In genomic region chr3:185175370-185175987, GRCh38 we compare ENCODE assay signal across 8 cellular contexts. TPM values are rescaled to one million over a fixed set of nuclear protein-coding genes. Genes with fewer than 3 reads are reported as not detected.
A peak's percentile ranks its signal among the peaks of the same experiment; 100 is the strongest.
DNase-seq lines count a peak whose midpoint lies in the region; ATAC-seq and TF ChIP-seq lines count a peak whose summit lies in the region.

No MANE protein-coding gene starts in this region.

- H3K9ac ChIP-seq in BLaER1 treated with 17β-estradiol and CSF1 and Interleukin-3, amounts not matched to agents 10 nM and 100 nM, result peak overlapping the region; percentile 67 to 80 (median 77); a peak in 21 of 22 replicates

- no peaks in the 10 kb centered on the region for H3K9me3 Mint-ChIP-seq in type B pancreatic cell
- no peaks in the 10 kb centered on the region for H3K9me3 Mint-ChIP-seq in CD4-positive, alpha-beta T cell

- H3K27me3 ChIP-seq in BLaER1 treated with 17β-estradiol and CSF1 and Interleukin-3, amounts not matched to agents 10 nM and 100 nM, result no peaks in the 10 kb centered on the region
- H3K27me3 ChIP-seq in left lung, result no peaks in the 10 kb centered on the region
- peaks cover 7% of the 10 kb centered on the region for H3K27me3 ChIP-seq in CD4-positive, alpha-beta T cell (ENCODE audit: control insufficient read depth, insufficient read depth, low read length)

- no peaks in the 10 kb centered on the region for H3K36me3 ChIP-seq in BLaER1 treated with 17β-estradiol and CSF1 and Interleukin-3, amounts not matched to agents 10 nM and 100 nM
- H3K36me3 ChIP-seq in left lung, result no peaks in the 10 kb centered on the region

- no peaks in the 10 kb centered on the region for H3K36me3 Mint-ChIP-seq in type B pancreatic cell
- H3K36me3 Mint-ChIP-seq in CD4-positive, alpha-beta T cell (ENCODE audit: low read depth), result no peaks in the 10 kb centered on the region

- no peaks in the 10 kb centered on the region for H3K27me3 Mint-ChIP-seq in type B pancreatic cell
- H3K27me3 Mint-ChIP-seq in CD4-positive, alpha-beta T cell, result peaks cover 8% of the 10 kb centered on the region

- peak overlapping the region; percentile 69 to 93 (median 77) for H3K4me2 ChIP-seq in BLaER1 treated with 17β-estradiol and CSF1 and Interleukin-3, amounts not matched to agents 10 nM and 100 nM

- CTCF ChIA-PET in CD4-positive, alpha-beta T cell (lab: Charles Lee), result no interaction called here

- H3K27ac ChIP-seq in BLaER1 treated with 17β-estradiol and CSF1 and Interleukin-3, amounts not matched to agents 10 nM and 100 nM, result peak overlapping the region; percentile 69 to 93 (median 82)
- H3K27ac ChIP-seq in left lung, result peak overlapping the region in 1 of 2 donors; percentile 76
- no peak overlapping the region for H3K27ac ChIP-seq in CD4-positive, alpha-beta T cell (ENCODE audit: low read depth, low read length)

- ATAC-seq in GM19467 (IDR thresholded peaks at IDR 0.05; ENCODE audit: unreplicated experiment) (peak; percentile 62), left lung (peak; percentile 79), GM18858 (IDR thresholded peaks at IDR 0.05; ENCODE audit: unreplicated experiment) (no peak)
- ATAC-seq in CD4-positive, alpha-beta T cell (ENCODE audit: poor library complexity), result no peak

- no peaks in the 10 kb centered on the region for H3K9me3 ChIP-seq in BLaER1 treated with 17β-estradiol and CSF1 and Interleukin-3, amounts not matched to agents 10 nM and 100 nM (replicated peaks in 1 of 11)
- no peaks in the 10 kb centered on the region for H3K9me3 ChIP-seq in left lung
- H3K9me3 ChIP-seq in CD4-positive, alpha-beta T cell (ENCODE audit: control insufficient read depth, low read length), result no peaks in the 10 kb centered on the region

- peak overlapping the region in 8 of 10 experiments; percentile 3 to 48 (median 27); a peak in 10 of 20 replicates for H3K4me3 ChIP-seq in BLaER1 treated with 17β-estradiol and CSF1 and Interleukin-3, amounts not matched to agents 10 nM and 100 nM
- no peak overlapping the region for H3K4me3 ChIP-seq in left lung

- TF ChIP-seq CTCF in left lung (IDR thresholded peaks at IDR 0.05), result no peak
- no peak for TF ChIP-seq CTCF in type B pancreatic cell (conservative IDR thresholded peaks at IDR 0.05)
- TF ChIP-seq CTCF in CD4-positive, alpha-beta T cell (IDR thresholded peaks at IDR 0.05), result no peak

- H4K20me1 ChIP-seq in BLaER1 treated with 17β-estradiol and CSF1 and Interleukin-3, amounts not matched to agents 10 nM and 100 nM, result no peaks in the 10 kb centered on the region

- intact Hi-C loops in left lung (cut with DNase I), result loop anchor here in 1 of 2 donors (5.0 kb wide), 1 partner anchor 298 kb away; no protein-coding TSS in a partner anchor
- intact Hi-C loops in CD4-positive, alpha-beta T cell (cut with DNase I, micrococcal nuclease), result loop anchor here in 1 of 2 experiments (5.0 kb wide), 1 partner anchor 298 kb away; no protein-coding TSS in a partner anchor

- peak; percentile 61 for DNase-seq in LHCN-M2 (ENCODE audit: low read depth)
- DNase-seq in anterior cingulate cortex (lab: John Stamatoyannopoulos, UW), result peak in 54 of 58 donors; percentile 8 to 87 (median 60)
- peak in 1 of 2 donors; percentile 78 for DNase-seq in left lung
- no peak for DNase-seq in type B pancreatic cell (ENCODE audit: extremely low spot score, unreplicated experiment)
- DNase-seq in CD4-positive, alpha-beta T cell, result no peak

- POLR2A ChIA-PET in CD4-positive, alpha-beta T cell (lab: Charles Lee), result no interaction called here

- H3K27ac Mint-ChIP-seq in type B pancreatic cell, result peak overlapping the region; percentile 17
- no peak overlapping the region for H3K27ac Mint-ChIP-seq in CD4-positive, alpha-beta T cell

- peak overlapping the region; percentile 79 for H3K4me3 Mint-ChIP-seq in type B pancreatic cell
- H3K4me3 Mint-ChIP-seq in CD4-positive, alpha-beta T cell, result no peak overlapping the region

- peaks cover 34% of the 10 kb centered on the region for H3K4me1 Mint-ChIP-seq in type B pancreatic cell (ENCODE audit: unreplicated experiment)
- H3K4me1 Mint-ChIP-seq in CD4-positive, alpha-beta T cell (ENCODE audit: low read depth), result no peaks in the 10 kb centered on the region

- H3K4me1 ChIP-seq in BLaER1 treated with 17β-estradiol and CSF1 and Interleukin-3, amounts not matched to agents 10 nM and 100 nM, result peaks cover 20 to 53% (median 34%) of the 10 kb centered on the region in 10 experiments
- H3K4me1 ChIP-seq in left lung, result peaks cover 5 to 16% of the 10 kb centered on the region in 2 donors

RNA-seq across cellular contexts. Expression of gene C3orf70, which starts 22.6 kb away (rescaled TPM):
- 0.06 TPM in 2 replicates for total RNA-seq in LHCN-M2 (2014; rRNA removed)
- polyA plus RNA-seq in LHCN-M2 (2012), result 0.06 TPM
- total RNA-seq in left lung, result 1 to 10 TPM; 2.2 to 3.8 TPM
- total RNA-seq in type B pancreatic cell (ENCODE audit: low replicate concordance), result 1.6 and 4.1 TPM in 2 replicates
- total RNA-seq in CD4-positive, alpha-beta T cell, result not detected

Comparison
In these comparisons a context has a peak if more than half of its experiments do, and no peak if none do; other contexts are left out.
1. H3K4me3 ChIP-seq: peak in BLaER1 treated with 17β-estradiol and CSF1 and Interleukin-3, amounts not matched to agents 10 nM and 100 nM (8 of 10); none in left lung (0 of 2).
2. ATAC-seq: peak in GM19467 (single experiment) and left lung (single experiment); none in CD4-positive, alpha-beta T cell (single experiment) and GM18858 (single experiment).
3. DNase-seq: peak in LHCN-M2 (single experiment) and anterior cingulate cortex (54 of 58); none in type B pancreatic cell (single experiment) and CD4-positive, alpha-beta T cell (0 of 10).